ENCODE assay signal across 8 cellular contexts in the genomic region with DNA sequence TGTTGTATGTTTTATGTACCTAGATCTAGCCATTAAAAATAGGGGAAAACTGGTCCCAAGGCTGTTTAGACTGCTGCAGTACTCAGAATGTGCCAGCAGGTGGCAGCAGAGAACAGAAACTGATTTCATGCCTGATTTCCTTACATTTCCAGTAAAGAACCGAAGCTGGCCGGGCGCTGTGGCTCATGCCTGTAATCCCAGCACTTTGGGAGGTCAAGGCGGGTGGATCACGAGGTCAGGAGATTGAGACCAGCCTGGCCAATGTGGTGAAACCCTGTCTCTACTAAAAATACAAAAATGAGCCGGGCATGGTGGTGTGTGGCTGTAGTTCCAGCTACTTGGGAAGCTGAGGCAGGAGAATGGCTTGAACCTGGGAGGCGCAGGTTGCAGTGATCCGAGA. TPM values are rescaled to one million over a fixed set of nuclear protein-coding genes. Genes with fewer than 3 reads are reported as not detected.
DNase-seq lines count a peak whose midpoint lies in the region; ATAC-seq, FAIRE-seq and TF ChIP-seq lines count a peak whose summit lies in the region.
"Not testable (repeated sequence)": the region's sequence is repeated elsewhere in the genome, so short reads cannot be mapped to it uniquely, and the experiment has no call there.

No MANE protein-coding gene starts in this region.

- H3K27me3 Mint-ChIP-seq in CD4-positive, CD25-positive, alpha-beta regulatory T cell, result not testable (repeated sequence)

- not testable (repeated sequence) for H2AFZ ChIP-seq in Karpas-422 (ENCODE audit: low read length)

- H3K4me1 ChIP-seq in CD4-positive, CD25-positive, alpha-beta regulatory T cell (ENCODE audit: control insufficient read depth, insufficient read depth, low read length, poor library complexity, severe bottlenecking); Karpas-422 (ENCODE audit: low read length): not testable (repeated sequence)

- not testable (repeated sequence) for H3K9me3 ChIP-seq in CD4-positive, CD25-positive, alpha-beta regulatory T cell (ENCODE audit: control insufficient read depth in 2 of 2, low read length in 2 of 2); Karpas-422 (ENCODE audit: low read length)

- TF ChIP-seq CTCF in GM20000 (IDR thresholded peaks at IDR 0.05; ENCODE audit: extremely low read depth, missing control alignments), result peak; percentile 93

- not testable (repeated sequence) for H3K9me2 ChIP-seq in Karpas-422 (replicated peaks; ENCODE audit: insufficient read depth, low read length)

- not testable (repeated sequence) for H3K79me2 ChIP-seq in Karpas-422 (ENCODE audit: low read length)

- H4K20me1 ChIP-seq in Karpas-422 (ENCODE audit: insufficient read depth, low read depth, low read length), result not testable (repeated sequence)

- not testable (repeated sequence) for H3K4me3 Mint-ChIP-seq in CD4-positive, CD25-positive, alpha-beta regulatory T cell

- H3K9ac ChIP-seq in Karpas-422 (ENCODE audit: low read length), result not testable (repeated sequence)

- not testable (repeated sequence) for H3K36me3 Mint-ChIP-seq in CD4-positive, CD25-positive, alpha-beta regulatory T cell

- not testable (repeated sequence) for H3K36me3 ChIP-seq in CD4-positive, CD25-positive, alpha-beta regulatory T cell (ENCODE audit: control insufficient read depth, insufficient read depth, low read length); Karpas-422 (ENCODE audit: insufficient read depth, low read length)

- not testable (repeated sequence) for H3K4me3 ChIP-seq in CD4-positive, CD25-positive, alpha-beta regulatory T cell (ENCODE audit: low read depth, low read length); Karpas-422 (ENCODE audit: low read length)

- peak; percentile 45 to 56 for ATAC-seq in CD4-positive, CD25-positive, alpha-beta regulatory T cell (ENCODE audit: low read depth in 2 of 2)

- not testable (repeated sequence) for H3K27ac ChIP-seq in CD4-positive, CD25-positive, alpha-beta regulatory T cell (ENCODE audit: insufficient read depth, low read length, poor library complexity, severe bottlenecking); Karpas-422 (ENCODE audit: low read length)

- not testable (repeated sequence) for H3K4me1 Mint-ChIP-seq in CD4-positive, CD25-positive, alpha-beta regulatory T cell

- H3K27ac Mint-ChIP-seq in CD4-positive, CD25-positive, alpha-beta regulatory T cell, result not testable (repeated sequence)

- peak overlapping the region; percentile 41 for H3K4me2 ChIP-seq in Karpas-422 (ENCODE audit: low read depth, low read length, poor library complexity, severe bottlenecking)

- DNase-seq in CD4-positive, CD25-positive, alpha-beta regulatory T cell, result peak; percentile 48 to 61 (median 57)
- DNase-seq in GM20000 (ENCODE audit: low spot score) (peak; percentile 61), Karpas-422 (peak; percentile 89), RCC 7860 (ENCODE audit: low spot score) (peak; percentile 44), activated T-cell treated with anti-CD3 and anti-CD28 coated beads for 1 hour (ENCODE audit: low read depth) (peak; percentile 71), lung microvascular endothelial cell (ENCODE audit: low read depth in 2 of 2) (peak; percentile 73 to 78)
- peak; percentile 55 to 63 (median 57) for DNase-seq in stimulated activated CD4-positive, alpha-beta T cell treated with anti-CD3 and anti-CD28 coated beads, TNF-alpha, amount 100 ng/mL, for 4 hours (ENCODE audit: low read depth in 3 of 3)

- H3K9me3 Mint-ChIP-seq in CD4-positive, CD25-positive, alpha-beta regulatory T cell, result not testable (repeated sequence)

- FAIRE-seq in RCC 7860 (lab: Jason Lieb, UNC) (peak; percentile 27), endometrium (lab: Jason Lieb, UNC) (peak; percentile 64)

- not testable (repeated sequence) for H3K27me3 ChIP-seq in CD4-positive, CD25-positive, alpha-beta regulatory T cell (ENCODE audit: control insufficient read depth, insufficient read depth, low read length); Karpas-422 (ENCODE audit: low read length)

RNA-seq across cellular contexts. Expression of a gene that starts 59.8 kb away (rescaled TPM):
- total RNA-seq in CD4-positive, CD25-positive, alpha-beta regulatory T cell, result 22.5 TPM
- polyA plus RNA-seq in CD4-positive, CD25-positive, alpha-beta regulatory T cell, result 10 to 100 TPM in 2 of 4 donors, 1 to 10 TPM in 2; 4.2 to 13.5 (median 8.0) TPM
- total RNA-seq in Karpas-422 (2014; rRNA removed; shearing (Covaris generic); ENCODE audit: low replicate concordance), result 31.9 and 40.0 TPM in 2 replicates
- 25.6 and 31.2 TPM in 2 replicates for total RNA-seq in lung microvascular endothelial cell
